ENCODE assay signal across 24 cellular contexts in the genomic region with DNA sequence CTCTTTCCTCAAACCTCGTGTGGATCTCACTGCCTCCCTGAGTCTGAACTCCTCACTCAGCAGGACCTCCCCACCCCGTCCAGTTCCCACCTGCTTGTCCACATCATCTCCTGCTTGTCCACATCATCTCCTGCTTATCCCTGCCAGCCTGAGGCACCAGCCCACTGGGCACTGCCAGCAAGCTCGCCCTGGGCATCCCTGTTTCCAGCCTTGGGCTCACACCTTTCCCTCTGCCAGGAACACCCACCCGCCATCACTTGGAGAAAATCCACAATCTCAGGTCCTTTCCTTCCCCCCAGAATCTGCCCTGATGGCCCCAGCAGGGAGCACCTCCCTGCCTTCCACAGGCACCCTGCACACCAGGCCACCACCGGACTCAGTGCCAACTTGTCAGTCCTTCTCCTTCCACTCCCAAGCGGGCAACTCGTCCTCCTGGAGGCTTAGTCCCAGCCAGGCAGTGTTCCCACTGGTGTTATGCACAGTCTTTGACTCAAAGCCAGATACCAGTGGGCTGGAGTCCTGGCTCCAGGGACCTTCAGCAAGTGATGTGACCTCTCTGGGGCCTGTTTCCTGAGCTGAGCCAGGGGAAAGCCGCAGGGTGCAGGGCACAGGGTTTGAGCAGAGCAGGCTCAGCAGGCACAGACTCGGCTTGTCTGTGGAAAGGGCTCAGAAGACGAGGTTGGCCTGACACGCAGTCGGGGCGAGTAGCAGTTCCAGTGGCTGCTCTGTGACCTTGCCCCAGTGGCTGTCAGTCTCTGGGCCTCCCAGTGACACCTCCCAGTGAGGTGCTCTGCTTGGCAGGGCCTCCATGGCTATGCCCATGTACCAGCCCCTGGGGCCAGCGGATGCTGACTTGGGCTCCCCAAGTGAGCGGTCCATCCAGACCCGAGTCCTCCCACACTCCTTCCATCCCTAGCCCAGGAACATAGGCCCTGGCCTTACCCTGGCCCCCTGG. TPM values are rescaled to one million over a fixed set of nuclear protein-coding genes. Genes with fewer than 3 reads are reported as not detected.
DNase-seq lines count a peak whose midpoint lies in the region; ATAC-seq, FAIRE-seq and TF ChIP-seq lines count a peak whose summit lies in the region.
"Had no signal": no experiment of that assay in that cellular context is flagged by ENCODE, and none has a peak within 500 bp of the region (broad histone marks: within the 10 kb centered on the region; RNA-seq: fewer than 3 reads in every experiment).

No MANE protein-coding gene starts in this region.

- no peak overlapping the region for H2BK5ac ChIP-seq in neuronal stem cell (ENCODE audit: low read length)

- no peak overlapping the region for H3K4me3 Mint-ChIP-seq in T-helper 17 cell
- H3K4me3 Mint-ChIP-seq: activated B cell treated with CpG ODN at 0.5 μM for 24 hours; activated CD4-positive, alpha-beta memory T cell treated with anti-CD3 and anti-CD28 coated beads, Interleukin-2, amount 10 ng/mL, durations not matched to agents 7 days and 5 days; activated T-cell treated with anti-CD3 and anti-CD28 coated beads, Interleukin-2, amount 50 U/mL, for 24 hours had no signal

- no peak overlapping the region for H3K14ac ChIP-seq in neuronal stem cell (ENCODE audit: low read length)

- WGBS in A549 (ENCODE audit: missing lambda C conversion rate), result 88% methylated on average over 16 of the region's 16 CpGs
- WGBS in heart left ventricle, 4 donors, result 78 to 83% (median 79%) methylated on average over 16 of the region's 16 CpGs
- no CpG with 5 or more reads among the region's 16 CpGs for WGBS in neuronal stem cell (ENCODE audit: extremely low coverage in 2 of 2, insufficient read length in 2 of 2, insufficient replicate concordance in 1 of 2), 2 donors

- H3K36me3 ChIP-seq in heart left ventricle, result no peaks in the 10 kb centered on the region
- no peaks in the 10 kb centered on the region for H3K36me3 ChIP-seq in neuronal stem cell (replicated peaks in 1 of 2; ENCODE audit: control insufficient read depth in 2 of 2, insufficient read depth in 2 of 2, low read length in 2 of 2)
- H3K36me3 ChIP-seq: ascending aorta, left lung, neutrophil, uterus had no signal

- TF ChIP-seq POLR2A in A549 (IDR thresholded peaks at IDR 0.05; ENCODE audit: low read length) (no peak), heart left ventricle (IDR thresholded peaks at IDR 0.05) (no peak)

- no peaks in the 10 kb centered on the region for H3K36me3 Mint-ChIP-seq in T-helper 17 cell (ENCODE audit: low read depth)
- H3K36me3 Mint-ChIP-seq: IgD-negative memory B cell had no signal

- H3K27ac Mint-ChIP-seq in T-helper 17 cell, result peak overlapping the region; percentile 56
- H3K27ac Mint-ChIP-seq: activated B cell treated with CpG ODN at 0.5 μM for 24 hours; activated CD4-positive, alpha-beta memory T cell treated with anti-CD3 and anti-CD28 coated beads, Interleukin-2, amount 10 ng/mL, durations not matched to agents 7 days and 5 days; activated T-cell treated with anti-CD3 and anti-CD28 coated beads, Interleukin-2, amount 50 U/mL, for 24 hours; IgD-negative memory B cell had no signal

- H3K18ac ChIP-seq in neuronal stem cell (ENCODE audit: low read length), result peak overlapping the region; percentile 16

- ATAC-seq in A549 (peak; percentile 18 to 26; a peak in 3 of 6 replicates), T-helper 17 cell (no peak), heart left ventricle (peak; percentile 78 to 88 (median 80)), HG03354 (IDR thresholded peaks at IDR 0.05; ENCODE audit: poor library complexity, severe bottlenecking, unreplicated experiment) (no peak)

- H3K4me1 Mint-ChIP-seq in T-helper 17 cell, result peaks cover 2% of the 10 kb centered on the region
- H3K4me1 Mint-ChIP-seq: activated B cell treated with CpG ODN at 0.5 μM for 24 hours; activated CD4-positive, alpha-beta memory T cell treated with anti-CD3 and anti-CD28 coated beads, Interleukin-2, amount 10 ng/mL, durations not matched to agents 7 days and 5 days; IgD-negative memory B cell had no signal

- TF ChIP-seq EP300 in A549 (IDR thresholded peaks at IDR 0.05), result no peak

- no peaks in the 10 kb centered on the region for H3K9me3 ChIP-seq in A549
- no peaks in the 10 kb centered on the region for H3K9me3 ChIP-seq in T-helper 17 cell (ENCODE audit: control insufficient read depth, low read length, poor library complexity, severe bottlenecking)
- H3K9me3 ChIP-seq in heart left ventricle, result no peaks in the 10 kb centered on the region
- H3K9me3 ChIP-seq in neuronal stem cell (replicated peaks in 1 of 2; ENCODE audit: control insufficient read depth in 2 of 2, insufficient read depth in 1 of 2, low read depth in 1 of 2, low read length in 2 of 2), result peaks cover 0 to 3% of the 10 kb centered on the region in 2 donors
- H3K9me3 ChIP-seq: ascending aorta, left lung, neutrophil, uterus had no signal

- H3K27me3 ChIP-seq in heart left ventricle (no peaks in the 10 kb centered on the region), neuronal stem cell (ENCODE audit: control insufficient read depth in 3 of 3, insufficient read depth in 3 of 3, low read depth in 1 of 3, low read length in 3 of 3) (no peaks in the 10 kb centered on the region)
- H3K27me3 ChIP-seq: ascending aorta, left lung, neutrophil, uterus had no signal

- no peak overlapping the region for H2BK120ac ChIP-seq in neuronal stem cell (ENCODE audit: low read depth, low read length)

- no peak overlapping the region for H4K91ac ChIP-seq in neuronal stem cell (ENCODE audit: low read depth, low read length, poor library complexity)

- TF ChIP-seq RAD21 in A549 (conservative IDR thresholded peaks at IDR 0.05 in 1 of 2, IDR thresholded peaks at IDR 0.05 in 1 of 2), result no peak

- no peaks in the 10 kb centered on the region for H3K27me3 Mint-ChIP-seq in T-helper 17 cell
- H3K27me3 Mint-ChIP-seq: activated B cell treated with CpG ODN at 0.5 μM for 24 hours; activated CD4-positive, alpha-beta memory T cell treated with anti-CD3 and anti-CD28 coated beads, Interleukin-2, amount 10 ng/mL, durations not matched to agents 7 days and 5 days; activated T-cell treated with anti-CD3 and anti-CD28 coated beads, Interleukin-2, amount 50 U/mL, for 24 hours; IgD-negative memory B cell had no signal

- no peak overlapping the region for H2BK12ac ChIP-seq in neuronal stem cell (ENCODE audit: low read length)

- POLR2A ChIA-PET in A549 (lab: Yijun Ruan, JAX), result no interaction called here

- H2AFZ ChIP-seq in neuronal stem cell (ENCODE audit: low read length), result no peak overlapping the region

- no peak overlapping the region for H3K4ac ChIP-seq in neuronal stem cell (ENCODE audit: low read length)

- no peak for FAIRE-seq in A549 (lab: Jason Lieb, UNC)
- FAIRE-seq: D721Med had no signal

- H3K4me1 ChIP-seq in A549 (0 out of 3 replicates have a peak, but pooled peaks cover 8% of the 10 kb centered on the region), heart left ventricle (peaks cover 0 to 22% (median 0%) of the 10 kb centered on the region in 12 donors), neuronal stem cell (ENCODE audit: control insufficient read depth in 2 of 2, insufficient read depth in 1 of 2, low read depth in 1 of 2, low read length in 2 of 2) (no peaks in the 10 kb centered on the region)
- H3K4me1 ChIP-seq: ascending aorta, uterus had no signal

- H3K23ac ChIP-seq in neuronal stem cell (ENCODE audit: low read depth, low read length, poor library complexity), result no peak overlapping the region

- H2AK5ac ChIP-seq in neuronal stem cell (ENCODE audit: low read depth, low read length), result peak overlapping the region; percentile 90

- H3K4me3 ChIP-seq in A549 (no peak overlapping the region), heart left ventricle (no peak overlapping the region), neuronal stem cell (ENCODE audit: low read length in 2 of 2) (no peak overlapping the region)
- H3K4me3 ChIP-seq: ascending aorta, left lung, uterus had no signal

- no peak overlapping the region for H4K8ac ChIP-seq in neuronal stem cell (ENCODE audit: low read depth, low read length)

- no peak overlapping the region for H2BK15ac ChIP-seq in neuronal stem cell (ENCODE audit: low read length)

- TF ChIP-seq CTCF in A549 (IDR thresholded peaks at IDR 0.05) (no peak), heart left ventricle (IDR thresholded peaks at IDR 0.05) (no peak)

- intact Hi-C loops in heart left ventricle (cut with DNase I), result loop anchor here in 2 of 10 donors (10.0 kb wide), 1 partner anchor 308 kb away; no protein-coding TSS in a partner anchor

- H3K4me2 ChIP-seq in A549 (no peak overlapping the region), neuronal stem cell (ENCODE audit: insufficient read depth, low read length, poor library complexity, severe bottlenecking) (no peak overlapping the region)

- DNase-seq in A549 (ENCODE audit: low read depth in 1 of 2, low spot score in 1 of 2), result no peak
- no peak for DNase-seq in T-helper 17 cell
- peak in 3 of 5 donors; percentile 41 to 76 (median 67) for DNase-seq in heart left ventricle
- DNase-seq in neuronal stem cell (ENCODE audit: low spot score), result no peak
- no peak for DNase-seq in nucleus accumbens (lab: John Stamatoyannopoulos, UW)
- DNase-seq in NOMO-1 treated with dmso at 0.1 percent for 144 hours (lab: John Stamatoyannopoulos, UW; ENCODE audit: unreplicated experiment), result no peak
- no peak for DNase-seq in activated CD4-positive, CD25-positive, alpha-beta regulatory T cell treated with anti-CD3 and anti-CD28 coated beads, Interleukin-2, amount 50 U/mL, for 72 hours
- DNase-seq: activated B cell treated with CpG ODN at 0.5 μM for 24 hours; activated CD4-positive, alpha-beta memory T cell treated with anti-CD3 and anti-CD28 coated beads, Interleukin-2, amount 10 ng/mL, durations not matched to agents 7 days and 5 days; activated naive CD4-positive, alpha-beta T cell treated with anti-CD3 and anti-CD28 coated beads, Interleukin-2, amount 50 U/mL, for 16 hours; activated T-cell treated with anti-CD3 and anti-CD28 coated beads, Interleukin-2, amount 50 U/mL, for 24 hours; MM.1S; NCI-H774; uterus had no signal

- CTCF ChIA-PET in A549 (lab: Yijun Ruan, JAX), result interaction anchor here (0.9 to 17.7 kb wide), 6 partner anchors 10 to 320 kb away, joined by 3 to 491 read pairs (median 60); a partner anchor contains a TSS

- peak overlapping the region; percentile 57 for H3K9ac ChIP-seq in neuronal stem cell (ENCODE audit: low read depth, low read length, poor library complexity)

- H3K27ac ChIP-seq in A549 (peak overlapping the region in 1 of 2 experiments; percentile 42; a peak in 2 of 6 replicates), heart left ventricle (peak overlapping the region in 6 of 12 donors; percentile 29 to 61 (median 47)), neuronal stem cell (replicated peaks; ENCODE audit: low read length) (no peak overlapping the region)
- H3K27ac ChIP-seq: ascending aorta, left lung, neutrophil, uterus had no signal

- H3K79me1 ChIP-seq in neuronal stem cell (ENCODE audit: low read depth, low read length), result no peaks in the 10 kb centered on the region

RNA-seq across cellular contexts. Expression of a gene that starts 9.5 kb away (rescaled TPM):
- polyA plus RNA-seq in A549 (2011; rRNA removed), result 0.22 and 0.24 TPM in 2 replicates
- polyA plus RNA-seq in A549 (2012; cell fraction: cytosol; rRNA removed), result 0.18 and 0.29 TPM in 2 replicates
- 0.16 and 0.54 TPM in 2 replicates for polyA plus RNA-seq in A549 (2012; cell fraction: nucleus; rRNA removed)
- 0.50 to 0.57 TPM (median 0.53 TPM) in 3 replicates for polyA plus RNA-seq in A549 (2017; fragmentation: RNase III; extraction: RNeasy Plus Mini Kit Qiagen cat#74134 plus additional on column Dnase treatment)
- not detected in 2 replicates for polyA minus RNA-seq in A549 (2011; rRNA and poly(A)+ RNA removed)
- total RNA-seq in T-helper 17 cell, result not detected
- total RNA-seq in heart left ventricle, result under 1 TPM in 3 of 9 donors, not detected in 6; 0.16 to 0.64 (median 0.52) TPM
- polyA plus RNA-seq in heart left ventricle, result under 1 TPM in 1 of 2 donors, not detected in 1; 0.65 TPM
- polyA plus RNA-seq in neuronal stem cell (2013, experiment 1 of 2), result 0.35 TPM
- 0.19 TPM for polyA plus RNA-seq in neuronal stem cell (2013, experiment 2 of 2)
- total RNA-seq: activated CD4-positive, alpha-beta memory T cell treated with anti-CD3 and anti-CD28 coated beads, Interleukin-2, amount 10 ng/mL, durations not matched to agents 7 days and 5 days; ascending aorta; glomerular endothelial cell; T-helper 2 cell treated with Interferon-gamma antibody and Interleukin-4, amounts not matched to agents 100 ng/mL and 5 ng/mL, for 36 hours; temporal lobe had no signal
- polyA plus RNA-seq: IgD-negative memory B cell had no signal

RNA-seq across cellular contexts. Expression of a gene that starts 15.6 kb away (rescaled TPM):
- polyA plus RNA-seq in A549 (2011; rRNA removed) (1.2 and 1.7 TPM in 2 replicates), A549 (2017; fragmentation: RNase III; extraction: RNeasy Plus Mini Kit Qiagen cat#74134 plus additional on column Dnase treatment) (2.3 to 2.8 TPM (median 2.7 TPM) in 3 replicates), heart left ventricle (1 to 10 TPM in 1 of 2 donors, under 1 TPM in 1; 0.43 to 6.9 TPM)
- polyA plus RNA-seq in A549 (2012; cell fraction: cytosol; rRNA removed), result 4.9 and 5.6 TPM in 2 replicates
- 3.3 and 4.5 TPM in 2 replicates for polyA plus RNA-seq in A549 (2012; cell fraction: nucleus; rRNA removed)
- 0.29 and 0.88 TPM in 2 replicates for polyA minus RNA-seq in A549 (2011; rRNA and poly(A)+ RNA removed)
- total RNA-seq in T-helper 17 cell (not detected), heart left ventricle (1 to 10 TPM; 1.3 to 6.9 (median 5.1) TPM)
- polyA plus RNA-seq in neuronal stem cell (2013, experiment 1 of 2), result 0.32 TPM
- polyA plus RNA-seq in neuronal stem cell (2013, experiment 2 of 2), result 0.28 TPM

RNA-seq across cellular contexts. Expression of a gene that starts 48.0 kb away (rescaled TPM):
- polyA plus RNA-seq in A549 (2011; rRNA removed) (3.8 and 5.3 TPM in 2 replicates), A549 (2017; fragmentation: RNase III; extraction: RNeasy Plus Mini Kit Qiagen cat#74134 plus additional on column Dnase treatment) (9.3 to 12.5 TPM (median 9.9 TPM) in 3 replicates), heart left ventricle (1 to 10 TPM; 4.6 to 9.2 TPM)
- polyA plus RNA-seq in A549 (2012; cell fraction: cytosol; rRNA removed), result 1.9 and 2.5 TPM in 2 replicates
- polyA plus RNA-seq in A549 (2012; cell fraction: nucleus; rRNA removed), result 9.2 and 12.7 TPM in 2 replicates
- 5.9 and 6.5 TPM in 2 replicates for polyA minus RNA-seq in A549 (2011; rRNA and poly(A)+ RNA removed)
- total RNA-seq in T-helper 17 cell (1 to 10 TPM; 3.4 to 8.9 TPM), heart left ventricle (10 to 100 TPM in 3 of 9 donors, 1 to 10 TPM in 6; 1.1 to 37.6 (median 6.7) TPM)
- polyA plus RNA-seq in neuronal stem cell (2013, experiment 1 of 2), result 3.5 TPM
- 3.5 TPM for polyA plus RNA-seq in neuronal stem cell (2013, experiment 2 of 2)
- total RNA-seq: SK-MEL-5 had no signal

Comparison
In these comparisons a context has a peak if more than half of its experiments do, and no peak if none do; other contexts are left out.
1. ATAC-seq: peak in A549 (2 of 2) and heart left ventricle (4 of 4); none in T-helper 17 cell (single experiment) and HG03354 (single experiment).
2. DNase-seq: peak in heart left ventricle (3 of 5); none in A549 (0 of 2), T-helper 17 cell (0 of 3), neuronal stem cell (single experiment), nucleus accumbens (0 of 56), NOMO-1 treated with dmso at 0.1 percent for 144 hours (single experiment) and activated CD4-positive, CD25-positive, alpha-beta regulatory T cell treated with anti-CD3 and anti-CD28 coated beads, Interleukin-2, amount 50 U/mL, for 72 hours (single experiment).